Comparison of ENCODE assay signal across 14 cellular contexts in the genomic region with DNA sequence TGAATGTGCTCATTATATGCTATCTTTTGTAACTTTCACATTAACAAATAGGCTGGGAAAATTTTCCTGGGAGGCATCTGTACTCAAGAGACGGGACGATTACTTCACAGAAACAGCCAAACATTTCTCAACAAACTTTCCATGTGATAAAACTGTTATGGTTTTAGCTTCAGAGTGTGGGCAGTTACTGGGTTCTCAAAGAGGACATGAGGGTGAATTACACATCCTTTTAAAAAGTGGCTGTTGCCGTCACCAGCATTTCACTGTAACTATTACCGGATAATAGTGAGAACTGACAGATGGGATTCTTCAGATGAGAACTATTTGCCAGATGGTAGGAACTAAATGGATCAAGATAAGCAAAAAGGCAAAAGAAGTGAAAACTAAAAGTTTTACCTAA.
DNase-seq lines count a peak whose midpoint lies in the region; ATAC-seq and TF ChIP-seq lines count a peak whose summit lies in the region.
"Had no signal": no experiment of that assay in that cellular context is flagged by ENCODE, and none has a peak within 500 bp of the region (broad histone marks: within the 10 kb centered on the region; RNA-seq: fewer than 3 reads in every experiment).

No MANE protein-coding gene starts in this region.

- no peaks in the 10 kb centered on the region for H3K4me1 Mint-ChIP-seq in stimulated activated naive CD8-positive, alpha-beta T cell treated with anti-CD3 and anti-CD28 coated beads, Interleukin-15, amount 100 ng/mL, for 72 hours

- no peaks in the 10 kb centered on the region for H3K27me3 Mint-ChIP-seq in stimulated activated naive CD8-positive, alpha-beta T cell treated with anti-CD3 and anti-CD28 coated beads, Interleukin-15, amount 100 ng/mL, for 72 hours

- no peak overlapping the region for H3K4me3 Mint-ChIP-seq in stimulated activated naive CD8-positive, alpha-beta T cell treated with anti-CD3 and anti-CD28 coated beads, Interleukin-15, amount 100 ng/mL, for 72 hours
- H3K4me3 Mint-ChIP-seq: HFFc6 had no signal

- H3K4me1 ChIP-seq in neutrophil (ENCODE audit: control insufficient read depth in 1 of 2, insufficient read depth in 1 of 2, low read depth in 1 of 2, low read length in 1 of 2) = peaks cover 17 to 21% of the 10 kb centered on the region in 2 experiments
- H3K4me1 ChIP-seq: SJSA1 had no signal

- H3K4me3 ChIP-seq in fibroblast of pulmonary artery (replicated peaks; ENCODE audit: low read depth, low read length) (no peak overlapping the region), neutrophil (ENCODE audit: low read depth in 1 of 2, low read length in 1 of 2) (no peak overlapping the region)
- H3K4me3 ChIP-seq: SJSA1 had no signal

- DNase-seq in AG20443 (ENCODE audit: low spot score) (peak; percentile 22), NCI-H524 treated with DMSO at 0.1 percent for 48 hours (lab: John Stamatoyannopoulos, UW) (peak; percentile 79), fibroblast of pulmonary artery (ENCODE audit: low read depth) (peak; percentile 88), NCI-H345 treated with DMSO at 0.1 percent for 48 hours (lab: John Stamatoyannopoulos, UW; ENCODE audit: unreplicated experiment) (no peak)
- no peak for DNase-seq in stimulated activated CD4-positive, alpha-beta T cell treated with anti-CD3 and anti-CD28 coated beads, Interleukin-4, amount 100 ng/mL, for 1 hour
- DNase-seq in stimulated activated naive CD8-positive, alpha-beta T cell treated with anti-CD3 and anti-CD28 coated beads, Interleukin-15, amount 100 ng/mL, for 72 hours = no peak
- DNase-seq: activated CD4-positive, alpha-beta T cell treated with anti-CD3 and anti-CD28 coated beads, Interleukin-2, amount 50 U/mL, for 48 hours; HFFc6; mesendoderm; NCI-H1048; nucleus accumbens had no signal

- H3K36me3 ChIP-seq in neutrophil = no peaks in the 10 kb centered on the region

- H3K27ac ChIP-seq in neutrophil = peak overlapping the region; percentile 12
- H3K27ac ChIP-seq: SJSA1 had no signal

- H3K9me3 ChIP-seq in neutrophil = no peaks in the 10 kb centered on the region
- H3K9me3 ChIP-seq: SJSA1 had no signal

- no peaks in the 10 kb centered on the region for H3K27me3 ChIP-seq in neutrophil
- H3K27me3 ChIP-seq: SJSA1 had no signal

- TF ChIP-seq CTCF in fibroblast of pulmonary artery (IDR thresholded peaks at IDR 0.05; ENCODE audit: low read length, missing control alignments) (no peak), neutrophil (IDR thresholded peaks at IDR 0.05) (no peak)

- H3K9me3 Mint-ChIP-seq in stimulated activated naive CD8-positive, alpha-beta T cell treated with anti-CD3 and anti-CD28 coated beads, Interleukin-15, amount 100 ng/mL, for 72 hours = no peaks in the 10 kb centered on the region
- H3K9me3 Mint-ChIP-seq: HFFc6 had no signal

- no peak for ATAC-seq in HG03095 (IDR thresholded peaks at IDR 0.05; ENCODE audit: unreplicated experiment)
- no peak for ATAC-seq in stimulated activated naive CD8-positive, alpha-beta T cell treated with anti-CD3 and anti-CD28 coated beads, Interleukin-15, amount 100 ng/mL, for 72 hours

- no peak overlapping the region for H3K27ac Mint-ChIP-seq in stimulated activated naive CD8-positive, alpha-beta T cell treated with anti-CD3 and anti-CD28 coated beads, Interleukin-15, amount 100 ng/mL, for 72 hours
- H3K27ac Mint-ChIP-seq: HFFc6 had no signal

Comparison
In these comparisons a context has a peak if more than half of its experiments do, and no peak if none do; other contexts are left out.
1. DNase-seq: peak in AG20443 (single experiment), NCI-H524 treated with DMSO at 0.1 percent for 48 hours (single experiment) and fibroblast of pulmonary artery (single experiment); none in stimulated activated CD4-positive, alpha-beta T cell treated with anti-CD3 and anti-CD28 coated beads, Interleukin-4, amount 100 ng/mL, for 1 hour (single experiment), NCI-H345 treated with DMSO at 0.1 percent for 48 hours (single experiment) and stimulated activated naive CD8-positive, alpha-beta T cell treated with anti-CD3 and anti-CD28 coated beads, Interleukin-15, amount 100 ng/mL, for 72 hours (0 of 2).